In genomic region chr2:204899983-204900382, GRCh38 we compare ENCODE assay signal across 22 cellular contexts.
DNase-seq lines count a peak whose midpoint lies in the region; ATAC-seq and TF ChIP-seq lines count a peak whose summit lies in the region.
"Had no signal": no experiment of that assay in that cellular context is flagged by ENCODE, and none has a peak within 500 bp of the region (broad histone marks: within the 10 kb centered on the region; RNA-seq: fewer than 3 reads in every experiment).

No MANE protein-coding gene starts in this region.

- H3K27ac Mint-ChIP-seq in neural crest cell (ENCODE audit: unreplicated experiment) (peak overlapping the region; percentile 73), endothelial cell (ENCODE audit: unreplicated experiment) (no peak overlapping the region)
- H3K27ac Mint-ChIP-seq: activated CD4-positive, alpha-beta T cell treated with anti-CD3 and anti-CD28 coated beads for 36 hours; dendritic cell treated with granulocyte-macrophage colony-stimulating factor and Interleukin-4, amounts not matched to agents 40 ng/mL and 50 ng/mL, for 4 days; neural progenitor cell; stimulated activated naive CD8-positive, alpha-beta T cell treated with anti-CD3 and anti-CD28 coated beads, Interleukin-15, Interleukin-2, amounts not matched to agents 100 ng/mL and 50 ng/mL, for 24 hours had no signal

- H3K9me3 Mint-ChIP-seq in activated T-cell treated with anti-CD3 and anti-CD28 coated beads, Interleukin-2, amount 50 U/mL, for 4 hours: peaks cover 14% of the 10 kb centered on the region
- H3K9me3 Mint-ChIP-seq in neural crest cell (peaks cover 19% of the 10 kb centered on the region), endothelial cell (ENCODE audit: unreplicated experiment) (no peaks in the 10 kb centered on the region)

- no peaks in the 10 kb centered on the region for H3K27me3 Mint-ChIP-seq in activated T-cell treated with anti-CD3 and anti-CD28 coated beads, Interleukin-2, amount 50 U/mL, for 4 hours (ENCODE audit: low read depth)
- H3K27me3 Mint-ChIP-seq in neural crest cell (ENCODE audit: low read depth): no peaks in the 10 kb centered on the region
- H3K27me3 Mint-ChIP-seq in endothelial cell (ENCODE audit: unreplicated experiment): no peaks in the 10 kb centered on the region
- H3K27me3 Mint-ChIP-seq: activated CD4-positive, alpha-beta T cell treated with anti-CD3 and anti-CD28 coated beads for 36 hours; dendritic cell treated with granulocyte-macrophage colony-stimulating factor and Interleukin-4, amounts not matched to agents 40 ng/mL and 50 ng/mL, for 4 days; stimulated activated naive CD8-positive, alpha-beta T cell treated with anti-CD3 and anti-CD28 coated beads, Interleukin-15, Interleukin-2, amounts not matched to agents 100 ng/mL and 50 ng/mL, for 24 hours had no signal

- ATAC-seq in activated T-cell treated with anti-CD3 and anti-CD28 coated beads, Interleukin-2, amount 50 U/mL, for 4 hours: no peak
- ATAC-seq in HG02610 (IDR thresholded peaks at IDR 0.05; ENCODE audit: unreplicated experiment) (peak; percentile 46), HG02763 (IDR thresholded peaks at IDR 0.05; ENCODE audit: unreplicated experiment) (no peak)
- ATAC-seq: activated CD4-positive, alpha-beta T cell treated with anti-CD3 and anti-CD28 coated beads for 36 hours; lower lobe of right lung; sciatic nerve had no signal

- TF ChIP-seq CTCF in VCaP (conservative IDR thresholded peaks at IDR 0.05) (no peak), neural crest cell (conservative IDR thresholded peaks at IDR 0.05) (no peak), endothelial cell (IDR thresholded peaks at IDR 0.05; ENCODE audit: unreplicated experiment) (no peak)

- H3K4me1 Mint-ChIP-seq in activated T-cell treated with anti-CD3 and anti-CD28 coated beads, Interleukin-2, amount 50 U/mL, for 4 hours (ENCODE audit: low read depth): peaks cover 9% of the 10 kb centered on the region
- H3K4me1 Mint-ChIP-seq in neural crest cell: peaks cover 26% of the 10 kb centered on the region
- H3K4me1 Mint-ChIP-seq in endothelial cell (ENCODE audit: unreplicated experiment): no peaks in the 10 kb centered on the region

- peak overlapping the region; percentile 16 for H3K4me3 Mint-ChIP-seq in activated T-cell treated with anti-CD3 and anti-CD28 coated beads, Interleukin-2, amount 50 U/mL, for 4 hours
- H3K4me3 Mint-ChIP-seq in neural crest cell (no peak overlapping the region), endothelial cell (ENCODE audit: unreplicated experiment) (no peak overlapping the region)
- H3K4me3 Mint-ChIP-seq: activated CD4-positive, alpha-beta T cell treated with anti-CD3 and anti-CD28 coated beads for 36 hours; dendritic cell treated with granulocyte-macrophage colony-stimulating factor and Interleukin-4, amounts not matched to agents 40 ng/mL and 50 ng/mL, for 4 days; neural progenitor cell; stimulated activated naive CD8-positive, alpha-beta T cell treated with anti-CD3 and anti-CD28 coated beads, Interleukin-15, Interleukin-2, amounts not matched to agents 100 ng/mL and 50 ng/mL, for 24 hours had no signal

- peaks cover 2% of the 10 kb centered on the region for H3K36me3 Mint-ChIP-seq in activated T-cell treated with anti-CD3 and anti-CD28 coated beads, Interleukin-2, amount 50 U/mL, for 4 hours (ENCODE audit: insufficient read depth)
- H3K36me3 Mint-ChIP-seq in neural crest cell (ENCODE audit: low read depth) (peaks cover 15% of the 10 kb centered on the region), endothelial cell (ENCODE audit: low read depth, unreplicated experiment) (peaks cover 8% of the 10 kb centered on the region)

- peak overlapping the region; percentile 59 for H3K27ac ChIP-seq in VCaP
- H3K27ac ChIP-seq: BLaER1, lower lobe of right lung, neural progenitor cell had no signal

- DNase-seq in activated T-cell treated with anti-CD3 and anti-CD28 coated beads, Interleukin-2, amount 50 U/mL, for 4 hours: no peak
- no peak for DNase-seq in activated T-cell treated with anti-CD3 and anti-CD28 coated beads, Interleukin-2, amount 50 U/mL, for 48 hours
- DNase-seq in neural crest cell (ENCODE audit: low read depth, low spot score) (no peak), endothelial cell (ENCODE audit: low spot score) (no peak), NCI-H1436 treated with DMSO at 0.1 percent for 48 hours (lab: John Stamatoyannopoulos, UW) (no peak)
- DNase-seq: activated CD4-positive, alpha-beta T cell treated with anti-CD3 and anti-CD28 coated beads for 36 hours; activated CD8-positive, alpha-beta memory T cell treated with anti-CD3 and anti-CD28 coated beads, Interleukin-2, amount 50 U/mL, for 4 hours; activated gamma-delta T cell; head of caudate nucleus; kidney glomerular epithelial cell; lower lobe of right lung; NCI-H2171; SHP77 treated with DMSO at 0.1 percent for 48 hours; SW 1271 had no signal
